ENCODE assay signal across 8 cellular contexts in the genomic region with DNA sequence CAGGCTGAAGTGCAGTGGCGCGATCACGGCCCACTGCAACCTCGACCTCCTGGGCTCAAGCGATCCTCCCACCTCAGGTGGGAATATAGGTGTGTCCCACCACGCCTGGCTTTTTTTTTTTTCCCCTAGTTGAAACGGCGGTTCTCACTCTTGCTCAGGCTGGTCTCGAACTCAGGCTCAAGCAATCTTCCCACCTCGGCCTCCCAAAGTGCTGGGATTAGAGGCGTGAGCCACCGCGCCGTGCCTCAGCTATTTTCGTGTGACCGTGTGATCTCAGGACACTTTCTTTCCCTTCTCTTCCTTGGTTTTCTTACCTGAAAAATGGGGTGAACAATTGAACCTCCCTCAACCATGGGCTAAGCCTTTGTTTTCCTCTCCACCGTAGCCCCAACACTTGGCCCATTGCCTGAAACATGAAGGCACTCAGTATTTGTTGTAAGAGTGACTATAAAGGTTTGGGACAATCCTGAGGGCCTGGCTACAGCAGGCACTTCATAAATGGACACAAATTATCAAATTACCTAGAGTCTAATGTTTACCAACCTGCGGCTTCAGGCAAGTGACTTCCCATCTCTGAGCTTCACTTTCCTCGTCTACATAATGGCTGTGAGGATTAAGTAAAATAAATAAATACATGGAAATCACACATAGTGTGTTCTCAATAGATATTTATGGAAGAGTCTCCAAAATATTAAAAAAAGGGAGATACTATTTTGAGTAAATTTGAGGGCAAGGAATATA. TPM values are rescaled to one million over a fixed set of nuclear protein-coding genes. Genes with fewer than 3 reads are reported as not detected.
DNase-seq lines count a peak whose midpoint lies in the region; ATAC-seq and TF ChIP-seq lines count a peak whose summit lies in the region.

No MANE protein-coding gene starts in this region.

- H3K9me3 ChIP-seq in left ventricle myocardium inferior (replicated peaks) (peaks cover 3% of the 10 kb centered on the region), iPS-20b (ENCODE audit: insufficient read depth, low read depth, low read length) (no peaks in the 10 kb centered on the region), thoracic aorta (no peaks in the 10 kb centered on the region)

- H3K27me3 ChIP-seq in left ventricle myocardium inferior (ENCODE audit: low read depth) = no peaks in the 10 kb centered on the region
- no peaks in the 10 kb centered on the region for H3K27me3 ChIP-seq in iPS-20b (ENCODE audit: insufficient read depth, low read length)
- no peaks in the 10 kb centered on the region for H3K27me3 ChIP-seq in thoracic aorta (replicated peaks; ENCODE audit: insufficient read depth)

- peak overlapping the region; percentile 66 for H3K4me3 ChIP-seq in left ventricle myocardium inferior
- H3K4me3 ChIP-seq in iPS-20b (ENCODE audit: low read length) = peak overlapping the region; percentile 61
- H3K4me3 ChIP-seq in thoracic aorta = peak overlapping the region; percentile 74

- H3K27ac ChIP-seq in left ventricle myocardium inferior (replicated peaks) (peak overlapping the region; percentile 96), iPS-20b (ENCODE audit: low read length) (peak overlapping the region; percentile 58), thoracic aorta (peak overlapping the region; percentile 89 to 96)

- peak overlapping the region; percentile 59 for H3K27ac Mint-ChIP-seq in activated CD8-positive, alpha-beta T cell treated with anti-CD3 and anti-CD28 coated beads for 36 hours

- H3K4me3 Mint-ChIP-seq in activated CD8-positive, alpha-beta T cell treated with anti-CD3 and anti-CD28 coated beads for 36 hours = peak overlapping the region; percentile 84

- no peaks in the 10 kb centered on the region for H3K9me3 Mint-ChIP-seq in activated CD8-positive, alpha-beta T cell treated with anti-CD3 and anti-CD28 coated beads for 36 hours

- peak overlapping the region; percentile 83; the same call in 1 of the 2 replicates for H3K9ac ChIP-seq in iPS-20b (ENCODE audit: low read depth, low read length)

- CTCF ChIA-PET in activated CD8-positive, alpha-beta T cell treated with anti-CD3 and anti-CD28 coated beads for 36 hours (lab: Charles Lee) = interaction anchor here (1.1 to 30.6 kb wide), 10 partner anchors 11 to 149 kb away, joined by 3 to 1008 read pairs (median 6); a partner anchor contains a TSS

- H3K27me3 Mint-ChIP-seq in activated CD8-positive, alpha-beta T cell treated with anti-CD3 and anti-CD28 coated beads for 36 hours = no peaks in the 10 kb centered on the region

- POLR2A ChIA-PET in activated CD8-positive, alpha-beta T cell treated with anti-CD3 and anti-CD28 coated beads for 36 hours (lab: Charles Lee) = interaction anchor here (0.6 to 3.6 kb wide), 4 partner anchors 12 to 149 kb away, joined by 3 to 24 read pairs (median 4); a partner anchor contains a TSS

- H3K36me3 ChIP-seq in left ventricle myocardium inferior = peaks cover under 1% of the 10 kb centered on the region
- peaks cover 7% of the 10 kb centered on the region; the same call in 1 of the 2 replicates for H3K36me3 ChIP-seq in iPS-20b (ENCODE audit: insufficient read depth, low read depth, low read length)
- no peaks in the 10 kb centered on the region for H3K36me3 ChIP-seq in thoracic aorta

- ATAC-seq in Right ventricle myocardium superior (ENCODE audit: poor library complexity) (no peak), thoracic aorta (ENCODE audit: insufficient number of reproducible peaks, low FRiP score, low read depth) (no peak), GM21786 (IDR thresholded peaks at IDR 0.05; ENCODE audit: unreplicated experiment) (no peak)
- no peak for ATAC-seq in activated CD8-positive, alpha-beta T cell treated with anti-CD3 and anti-CD28 coated beads for 36 hours

- TF ChIP-seq CTCF in left ventricle myocardium inferior (IDR thresholded peaks at IDR 0.05; ENCODE audit: borderline replicate concordance) (no peak), thoracic aorta (IDR thresholded peaks at IDR 0.05) (no peak)
- no peak for TF ChIP-seq CTCF in activated CD8-positive, alpha-beta T cell treated with anti-CD3 and anti-CD28 coated beads for 36 hours (IDR thresholded peaks at IDR 0.05)

- H3K36me3 Mint-ChIP-seq in activated CD8-positive, alpha-beta T cell treated with anti-CD3 and anti-CD28 coated beads for 36 hours (ENCODE audit: low read depth) = peaks cover 7% of the 10 kb centered on the region

- H3K4me1 ChIP-seq in left ventricle myocardium inferior (peaks cover 52% of the 10 kb centered on the region), iPS-20b (ENCODE audit: insufficient read depth, low read length) (peaks cover 24% of the 10 kb centered on the region; the same call in 1 of the 2 replicates), thoracic aorta (ENCODE audit: control insufficient read depth in 1 of 2, low read depth in 2 of 2) (peaks cover 13 to 37% of the 10 kb centered on the region in 2 donors)

- intact Hi-C loops in left ventricle myocardium inferior (cut with micrococcal nuclease) = loop anchor here (2.0 kb wide), 1 partner anchor 31 kb away; a partner anchor contains a TSS
- intact Hi-C loops in Right ventricle myocardium superior (cut with DNase I) = loop anchor here (5.0 kb wide), 1 partner anchor 149 kb away; a partner anchor contains a TSS
- intact Hi-C loops in activated CD8-positive, alpha-beta T cell treated with anti-CD3 and anti-CD28 coated beads for 36 hours (cut with micrococcal nuclease) = loop anchor here (2.0 kb wide), 1 partner anchor 39 kb away; no protein-coding TSS in a partner anchor

- peaks cover 35% of the 10 kb centered on the region for H3K4me1 Mint-ChIP-seq in activated CD8-positive, alpha-beta T cell treated with anti-CD3 and anti-CD28 coated beads for 36 hours (ENCODE audit: low read depth)

- DNase-seq in left ventricle myocardium inferior (no peak), Right ventricle myocardium superior (no peak), LoVo (ENCODE audit: low spot score) (peak; percentile 33), thoracic aorta (ENCODE audit: low spot score) (no peak), T-helper 9 cell (no peak)
- DNase-seq in activated CD8-positive, alpha-beta T cell treated with anti-CD3 and anti-CD28 coated beads for 36 hours = no peak

RNA-seq across cellular contexts. Expression of a gene that starts 31.4 kb away (rescaled TPM):
- 91.5 TPM for total RNA-seq in left ventricle myocardium inferior
- 89.5 TPM for total RNA-seq in Right ventricle myocardium superior
- total RNA-seq in activated CD8-positive, alpha-beta T cell treated with anti-CD3 and anti-CD28 coated beads for 36 hours = under 1 TPM; 0.41 to 0.54 TPM
- 100 to 1,000 TPM; 310 to 944 TPM for total RNA-seq in thoracic aorta

RNA-seq across cellular contexts. Expression of a gene that starts 59.5 kb away (rescaled TPM):
- total RNA-seq in left ventricle myocardium inferior (39.0 TPM), Right ventricle myocardium superior (40.9 TPM), thoracic aorta (10 to 100 TPM; 71.6 to 76.7 TPM)
- 10 to 100 TPM; 91.6 to 95.5 TPM for total RNA-seq in activated CD8-positive, alpha-beta T cell treated with anti-CD3 and anti-CD28 coated beads for 36 hours

Comparison
In these comparisons a context has a peak if more than half of its experiments do, and no peak if none do; other contexts are left out.
1. RNA of a gene that starts 31.4 kb away (total RNA-seq): 310 to 944 TPM in thoracic aorta, 91.5 TPM in left ventricle myocardium inferior (single experiment) and 89.5 TPM in Right ventricle myocardium superior (single experiment); 0.41 to 0.54 TPM in activated CD8-positive, alpha-beta T cell treated with anti-CD3 and anti-CD28 coated beads for 36 hours; every median in the first group is over 10 times any median in the second.
2. Peak in every context shown above with its lines, with median percentiles within 50 percentile points of each other: H3K27ac ChIP-seq and H3K4me3 ChIP-seq.